In genomic region chr2:241615522-241616052, GRCh38 we compare ENCODE assay signal across 1 cellular context.
TF ChIP-seq lines count a peak whose summit lies in the region.

No MANE protein-coding gene starts in this region.

TF ChIP-seq in GM23338, 12 proteins besides CTCF, POLR2A, EP300 and RAD21:
- no peak for TF ChIP-seq ETS1 (IDR thresholded peaks at IDR 0.05)
- no peak for TF ChIP-seq NANOG (IDR thresholded peaks at IDR 0.05; ENCODE audit: borderline replicate concordance)
- no peak for TF ChIP-seq ZNF331 (CRISPR knock-in tag; IDR thresholded peaks at IDR 0.05; ENCODE audit: low read depth)
- TF ChIP-seq EZH2 (IDR thresholded peaks at IDR 0.05; ENCODE audit: low read depth, unreplicated experiment), result no peak
- TF ChIP-seq EZH2phosphoT487 (IDR thresholded peaks at IDR 0.05; ENCODE audit: unreplicated experiment), result no peak
- TF ChIP-seq JUNB (IDR thresholded peaks at IDR 0.05; ENCODE audit: unreplicated experiment), result no peak
- no peak for TF ChIP-seq REST (IDR thresholded peaks at IDR 0.05; ENCODE audit: unreplicated experiment)
- TF ChIP-seq POLR2AphosphoS5 (IDR thresholded peaks at IDR 0.05; ENCODE audit: low read depth), result no peak
- no peak for TF ChIP-seq ZNF462 (CRISPR knock-in tag; IDR thresholded peaks at IDR 0.05)
- TF ChIP-seq ZNF114 (CRISPR knock-in tag; IDR thresholded peaks at IDR 0.05), result no peak
- no peak for TF ChIP-seq STAT1 (IDR thresholded peaks at IDR 0.05; ENCODE audit: unreplicated experiment)
